ENCODE assay signal across 20 cellular contexts in genomic region chrX:2147928-2148327, GRCh38.
"Had no signal": no experiment of that assay in that cellular context is flagged by ENCODE, and none has a peak within 500 bp of the region (broad histone marks: within the 10 kb centered on the region; RNA-seq: fewer than 3 reads in every experiment).

No MANE protein-coding gene starts in this region.

- H3K4me3 ChIP-seq: coronary artery, heart left ventricle, mucosa of descending colon, smooth muscle cell, suprapubic skin, thyroid gland, upper lobe of left lung, uterus had no signal

- H3K36me3 ChIP-seq: heart left ventricle, neutrophil, suprapubic skin, thyroid gland, upper lobe of left lung, uterus had no signal

- H3K4me1 ChIP-seq: suprapubic skin, thyroid gland, upper lobe of left lung, uterus had no signal

- H3K4me2 ChIP-seq: smooth muscle cell had no signal

- H3K27me3 ChIP-seq: heart left ventricle, neutrophil, suprapubic skin, thyroid gland, upper lobe of left lung, uterus had no signal

- DNase-seq: effector CD4-positive, alpha-beta T cell; endodermal cell; erythroblast; foreskin melanocyte; heart left ventricle; hippocampal formation; mucosa of descending colon; naive thymus-derived CD8-positive, alpha-beta T cell; right cardiac atrium; stimulated activated CD4-positive, alpha-beta T cell treated with anti-CD3 and anti-CD28 coated beads, Interleukin-4, amount 100 ng/mL, for 1 hour; stimulated activated CD8-positive, alpha-beta memory T cell treated with anti-CD3 and anti-CD28 coated beads, Interleukin-4, amount 100 ng/mL, for 48 hours; stimulated activated naive CD8-positive, alpha-beta T cell treated with anti-CD3 and anti-CD28 coated beads, Interleukin-15, Interleukin-2, amounts not matched to agents 100 U/mL and 50 U/mL, for 24 hours; thyroid gland; upper lobe of left lung; uterus had no signal

- H3K9me3 ChIP-seq: neutrophil, thyroid gland had no signal

- H3K27ac ChIP-seq: coronary artery, heart left ventricle, neutrophil, suprapubic skin, thyroid gland, upper lobe of left lung, uterus had no signal

- ATAC-seq: mucosa of descending colon; naive thymus-derived CD8-positive, alpha-beta T cell; right cardiac atrium; stimulated activated effector memory CD8-positive, alpha-beta T cell treated with anti-CD3 and anti-CD28 coated beads, Interleukin-12 subunit alpha, Interleukin-12 subunit beta, amount 100 ng/mL, for 72 hours; stimulated activated naive CD8-positive, alpha-beta T cell treated with anti-CD3 and anti-CD28 coated beads, Interleukin-15, Interleukin-2, amounts not matched to agents 100 U/mL and 50 U/mL, for 24 hours had no signal
